ENCODE assay signal across 14 cellular contexts in the genomic region with DNA sequence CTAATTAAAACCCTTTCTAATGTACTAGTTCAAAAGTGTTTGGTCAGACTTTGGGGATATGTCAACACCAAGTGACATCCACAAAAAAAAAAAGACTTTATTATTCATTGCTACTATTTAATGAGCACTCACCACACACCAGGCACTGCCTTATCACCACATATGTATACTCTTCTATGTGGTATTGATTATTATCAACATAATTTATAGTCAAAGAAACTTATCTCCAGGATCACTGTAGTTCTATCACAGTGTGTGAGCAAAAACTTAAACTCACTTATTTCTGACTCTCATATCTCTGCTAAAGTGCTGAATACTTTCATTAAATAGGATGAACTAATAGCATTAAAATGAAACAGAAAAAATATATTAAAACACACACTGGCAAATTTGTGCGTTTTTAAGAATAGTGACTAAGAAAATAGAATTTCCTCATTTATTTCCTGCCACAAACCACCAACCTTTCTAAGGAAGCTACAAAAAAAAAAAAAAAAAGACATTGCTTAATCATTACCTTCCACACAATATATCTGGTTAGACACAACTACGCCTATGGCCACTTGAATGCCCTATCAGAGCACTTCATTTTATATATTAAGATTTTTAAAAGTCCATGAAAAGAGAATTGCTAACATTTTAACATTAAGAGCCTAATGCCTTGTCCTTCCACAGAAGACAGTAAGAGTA.
A peak's percentile ranks its signal among the peaks of the same experiment; 100 is the strongest.
DNase-seq lines count a peak whose midpoint lies in the region; ATAC-seq lines count a peak whose summit lies in the region.
"Had no signal": no experiment of that assay in that cellular context is flagged by ENCODE, and none has a peak within 500 bp of the region (broad histone marks: within the 10 kb centered on the region; RNA-seq: fewer than 3 reads in every experiment).

No MANE protein-coding gene starts in this region.

- DNase-seq in NOMO-1 (lab: John Stamatoyannopoulos, UW; ENCODE audit: unreplicated experiment in 2 of 2) (peak; percentile 64 to 84), retina (no peak), NCI-H2196 treated with DMSO at 0.1 percent for 48 hours (lab: John Stamatoyannopoulos, UW; ENCODE audit: unreplicated experiment) (no peak)
- DNase-seq in stimulated activated naive B cell treated with anti-CD40 and anti-IgM and Interleukin-4, amounts not matched to agents 10 μg/mL and 1 μg/mL and 100 μg/mL, for 72 hours: no peak
- DNase-seq: activated CD4-positive, alpha-beta memory T cell treated with anti-CD3 and anti-CD28 coated beads, Interleukin-2, amount 10 ng/mL, durations not matched to agents 7 days and 5 days; activated gamma-delta T cell treated with Interleukin-2 at 50 U/mL for 16 hours; left cardiac atrium; naive thymus-derived CD8-positive, alpha-beta T cell; NCI-H2171; T-helper 9 cell had no signal

- no peaks in the 10 kb centered on the region for H3K36me3 Mint-ChIP-seq in stimulated activated naive B cell treated with anti-CD40 and anti-IgM and Interleukin-4, amounts not matched to agents 10 μg/mL and 1 μg/mL and 100 μg/mL, for 72 hours
- H3K36me3 Mint-ChIP-seq: brain; naive thymus-derived CD8-positive, alpha-beta T cell had no signal

- no peak overlapping the region for H3K27ac Mint-ChIP-seq in stimulated activated naive B cell treated with anti-CD40 and anti-IgM and Interleukin-4, amounts not matched to agents 10 μg/mL and 1 μg/mL and 100 μg/mL, for 72 hours
- H3K27ac Mint-ChIP-seq: activated CD4-positive, alpha-beta memory T cell treated with anti-CD3 and anti-CD28 coated beads, Interleukin-2, amount 10 ng/mL, durations not matched to agents 7 days and 5 days; brain had no signal

- peaks cover 13 to 38% of the 10 kb centered on the region in 2 donors for H3K4me1 Mint-ChIP-seq in stimulated activated naive B cell treated with anti-CD40 and anti-IgM and Interleukin-4, amounts not matched to agents 10 μg/mL and 1 μg/mL and 100 μg/mL, for 72 hours
- H3K4me1 Mint-ChIP-seq: brain had no signal

- H3K27me3 Mint-ChIP-seq in stimulated activated naive B cell treated with anti-CD40 and anti-IgM and Interleukin-4, amounts not matched to agents 10 μg/mL and 1 μg/mL and 100 μg/mL, for 72 hours: no peaks in the 10 kb centered on the region
- H3K27me3 Mint-ChIP-seq: activated CD4-positive, alpha-beta memory T cell treated with anti-CD3 and anti-CD28 coated beads, Interleukin-2, amount 10 ng/mL, durations not matched to agents 7 days and 5 days; brain; naive thymus-derived CD8-positive, alpha-beta T cell had no signal

- no peak overlapping the region for H3K4me3 Mint-ChIP-seq in stimulated activated naive B cell treated with anti-CD40 and anti-IgM and Interleukin-4, amounts not matched to agents 10 μg/mL and 1 μg/mL and 100 μg/mL, for 72 hours
- H3K4me3 Mint-ChIP-seq: activated CD4-positive, alpha-beta memory T cell treated with anti-CD3 and anti-CD28 coated beads, Interleukin-2, amount 10 ng/mL, durations not matched to agents 7 days and 5 days; brain; naive thymus-derived CD8-positive, alpha-beta T cell had no signal

- H3K9me3 Mint-ChIP-seq in stimulated activated naive B cell treated with anti-CD40 and anti-IgM and Interleukin-4, amounts not matched to agents 10 μg/mL and 1 μg/mL and 100 μg/mL, for 72 hours: no peaks in the 10 kb centered on the region
- H3K9me3 Mint-ChIP-seq: activated CD4-positive, alpha-beta memory T cell treated with anti-CD3 and anti-CD28 coated beads, Interleukin-2, amount 10 ng/mL, durations not matched to agents 7 days and 5 days; brain; naive thymus-derived CD8-positive, alpha-beta T cell had no signal

- ATAC-seq in GM19043 (IDR thresholded peaks at IDR 0.05; ENCODE audit: low read depth, unreplicated experiment) (peak; percentile 59), HG02981 (IDR thresholded peaks at IDR 0.05; ENCODE audit: unreplicated experiment) (peak; percentile 49), HG02970 (IDR thresholded peaks at IDR 0.05; ENCODE audit: low FRiP score, unreplicated experiment) (no peak)
- peak; percentile 76 for ATAC-seq in stimulated activated naive B cell treated with anti-CD40 and anti-IgM and Interleukin-4, amounts not matched to agents 10 μg/mL and 1 μg/mL and 100 μg/mL, for 72 hours (replicated peaks)
- ATAC-seq: left cardiac atrium; naive thymus-derived CD8-positive, alpha-beta T cell had no signal

Comparison
In these comparisons a context has a peak if more than half of its experiments do, and no peak if none do; other contexts are left out.
1. DNase-seq: peak in NOMO-1 (2 of 2); none in stimulated activated naive B cell treated with anti-CD40 and anti-IgM and Interleukin-4, amounts not matched to agents 10 μg/mL and 1 μg/mL and 100 μg/mL, for 72 hours (single experiment), retina (single experiment) and NCI-H2196 treated with DMSO at 0.1 percent for 48 hours (single experiment).